ENCODE assay signal across 29 cellular contexts in the genomic region with DNA sequence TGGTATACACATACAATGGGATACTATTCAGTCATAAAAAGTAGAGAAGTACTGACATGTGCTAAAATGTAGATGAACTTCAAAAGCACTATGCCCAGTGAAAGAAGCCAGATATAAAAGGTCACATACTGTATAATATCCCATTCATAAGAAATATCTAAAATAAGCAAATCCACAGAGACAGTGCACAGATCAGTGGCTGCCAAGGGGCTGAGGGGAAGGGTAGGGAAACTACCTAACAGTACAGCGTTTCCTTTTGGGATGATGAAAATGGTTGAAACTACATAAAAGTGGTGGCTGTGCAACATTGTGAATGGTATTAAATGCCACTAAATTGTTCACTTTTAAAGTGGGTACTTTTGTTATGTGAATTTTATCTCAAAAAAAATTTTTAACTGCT.
"Had no signal": no experiment of that assay in that cellular context is flagged by ENCODE, and none has a peak within 500 bp of the region (broad histone marks: within the 10 kb centered on the region; RNA-seq: fewer than 3 reads in every experiment).

No MANE protein-coding gene starts in this region.

- H3K4me1 ChIP-seq: ascending aorta had no signal

- H3K27ac ChIP-seq: ascending aorta, cardiac muscle cell, RWPE1, WERI-Rb-1 had no signal

- H3K4me3 ChIP-seq: ascending aorta, cardiac muscle cell, MG63 had no signal

- DNase-seq: activated CD4-positive, alpha-beta memory T cell treated with anti-CD3 and anti-CD28 coated beads for 36 hours; activated CD4-positive, alpha-beta T cell treated with anti-CD3 and anti-CD28 coated beads, Interleukin-2, amount 50 U/mL, for 1 hour; activated effector memory CD4-positive, alpha-beta T cell treated with Interleukin-2 at 50 U/mL for 16 hours; activated T-cell treated with anti-CD3 and anti-CD28 coated beads, Interleukin-2, amount 50 U/mL, for 24 hours; amygdala; Kasumi-1; KG1; MG63; NCI-H1048; NCI-H1105 treated with DMSO at 0.1 percent for 48 hours; NCI-H1436; NCI-H1694 treated with DMSO at 0.1 percent for 48 hours; NCI-H2029; NCI-H345; NCI-H524 treated with DMSO at 0.1 percent for 48 hours; NK-92 treated with Interleukin-12 subunit alpha and Interleukin-12 subunit beta, amount 100 ng/mL, for 24 hours; PC-3; SIG-M5; SW 1271; T-helper 1 cell; T-helper 2 cell; T-helper 9 cell; WERI-Rb-1 had no signal

- H3K27ac Mint-ChIP-seq: activated CD4-positive, alpha-beta memory T cell treated with anti-CD3 and anti-CD28 coated beads for 36 hours; activated naive CD8-positive, alpha-beta T cell; activated T-cell treated with anti-CD3 and anti-CD28 coated beads, Interleukin-2, amount 50 U/mL, for 24 hours had no signal

- H3K9me3 ChIP-seq: ascending aorta, MG63 had no signal

- H3K4me1 Mint-ChIP-seq: central memory CD8-positive, alpha-beta T cell had no signal

- H3K27me3 Mint-ChIP-seq: activated CD4-positive, alpha-beta memory T cell treated with anti-CD3 and anti-CD28 coated beads for 36 hours; activated naive CD8-positive, alpha-beta T cell; activated T-cell treated with anti-CD3 and anti-CD28 coated beads, Interleukin-2, amount 50 U/mL, for 24 hours; central memory CD8-positive, alpha-beta T cell had no signal

- H3K4me3 Mint-ChIP-seq: activated CD4-positive, alpha-beta memory T cell treated with anti-CD3 and anti-CD28 coated beads for 36 hours; activated naive CD8-positive, alpha-beta T cell; activated T-cell treated with anti-CD3 and anti-CD28 coated beads, Interleukin-2, amount 50 U/mL, for 24 hours; central memory CD8-positive, alpha-beta T cell had no signal

- ATAC-seq: PC-3, Right ventricle myocardium inferior had no signal

- H3K27me3 ChIP-seq: ascending aorta, cardiac muscle cell, MG63 had no signal

- H3K9me3 Mint-ChIP-seq: activated CD4-positive, alpha-beta memory T cell treated with anti-CD3 and anti-CD28 coated beads for 36 hours; activated T-cell treated with anti-CD3 and anti-CD28 coated beads, Interleukin-2, amount 50 U/mL, for 24 hours; central memory CD8-positive, alpha-beta T cell had no signal
